19 cellular contexts compared by ENCODE assay signal in the genomic region with DNA sequence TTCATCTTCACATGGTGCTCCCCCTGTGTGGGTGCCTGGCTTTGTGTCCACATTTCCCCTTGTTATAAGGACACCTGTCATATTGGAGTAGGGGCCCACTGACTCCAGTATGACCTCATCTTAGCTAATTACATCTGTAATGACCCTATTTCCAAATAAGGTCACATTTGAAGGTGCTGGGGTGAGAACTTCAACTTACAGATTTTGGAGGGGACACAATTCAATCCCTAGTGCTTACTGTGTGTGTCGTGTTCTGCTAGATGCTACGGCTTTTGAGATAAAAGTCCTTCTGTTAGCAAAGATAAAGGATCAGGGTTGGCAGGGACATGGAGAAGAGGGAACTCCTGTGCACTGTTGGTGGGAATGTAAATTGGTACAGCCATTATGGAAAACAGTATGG.
DNase-seq lines count a peak whose midpoint lies in the region; ATAC-seq and TF ChIP-seq lines count a peak whose summit lies in the region.
"Had no signal": no experiment of that assay in that cellular context is flagged by ENCODE, and none has a peak within 500 bp of the region (broad histone marks: within the 10 kb centered on the region; RNA-seq: fewer than 3 reads in every experiment).

No MANE protein-coding gene starts in this region.

- TF ChIP-seq EP300 in esophagus muscularis mucosa (IDR thresholded peaks at IDR 0.05) (no peak), suprapubic skin (IDR thresholded peaks at IDR 0.05) (no peak)

- H3K4me3 ChIP-seq in DND-41 (ENCODE audit: low read depth in 1 of 2, low read length in 2 of 2) (no peak overlapping the region), esophagus muscularis mucosa (no peak overlapping the region), gastrocnemius medialis (no peak overlapping the region), suprapubic skin (no peak overlapping the region)
- H3K4me3 ChIP-seq: BLaER1, SK-N-MC had no signal

- peaks cover 45 to 47% of the 10 kb centered on the region in 2 donors for H3K36me3 Mint-ChIP-seq in CD14-positive monocyte
- peaks cover 5% of the 10 kb centered on the region for H3K36me3 Mint-ChIP-seq in brain
- H3K36me3 Mint-ChIP-seq in natural killer cell = no peaks in the 10 kb centered on the region

- DNase-seq in CD14-positive monocyte (ENCODE audit: low spot score) = no peak
- DNase-seq in DND-41 = no peak
- DNase-seq in natural killer cell = no peak
- DNase-seq in SHP77 treated with DMSO at 0.1 percent for 48 hours (lab: John Stamatoyannopoulos, UW) = no peak
- DNase-seq in esophagus muscularis mucosa (ENCODE audit: extremely low spot score) = no peak
- DNase-seq in gastrocnemius medialis = no peak
- DNase-seq in suprapubic skin (ENCODE audit: low spot score in 2 of 2) = no peak
- DNase-seq: GDM1, HFFc6, NCI-H1092 treated with DMSO at 0.1 percent for 48 hours, NCI-H146, NCI-H2081, NCI-H446 treated with DMSO at 0.1 percent for 48 hours, NCI-H748 treated with DMSO at 0.1 percent for 48 hours, OCI-M1, Right ventricle myocardium superior had no signal

- H3K9me3 ChIP-seq in DND-41 (ENCODE audit: insufficient read depth, low read length, severe bottlenecking) (no peaks in the 10 kb centered on the region), esophagus muscularis mucosa (no peaks in the 10 kb centered on the region), gastrocnemius medialis (no peaks in the 10 kb centered on the region), suprapubic skin (no peaks in the 10 kb centered on the region)

- H2AFZ ChIP-seq in DND-41 (ENCODE audit: low read depth, low read length) = no peak overlapping the region

- H3K9me3 Mint-ChIP-seq in CD14-positive monocyte (peaks cover 0 to 11% (median 4%) of the 10 kb centered on the region in 7 donors), brain (no peaks in the 10 kb centered on the region), natural killer cell (no peaks in the 10 kb centered on the region)
- H3K9me3 Mint-ChIP-seq: HFFc6 had no signal

- H3K27ac Mint-ChIP-seq in CD14-positive monocyte = peak overlapping the region in 6 of 7 donors; percentile 14 to 56 (median 51)
- peak overlapping the region in 4 of 5 experiments; percentile 11 to 93 (median 70) for H3K27ac Mint-ChIP-seq in brain
- peak overlapping the region; percentile 40 to 59 for H3K27ac Mint-ChIP-seq in natural killer cell
- H3K27ac Mint-ChIP-seq: HFFc6 had no signal

- H3K36me3 ChIP-seq in DND-41 (ENCODE audit: insufficient read depth, low read length) (peaks cover 88% of the 10 kb centered on the region), esophagus muscularis mucosa (no peaks in the 10 kb centered on the region), gastrocnemius medialis (no peaks in the 10 kb centered on the region), suprapubic skin (no peaks in the 10 kb centered on the region)

- no peaks in the 10 kb centered on the region for H3K27me3 ChIP-seq in DND-41 (ENCODE audit: insufficient read depth, low read length, poor library complexity)
- no peaks in the 10 kb centered on the region for H3K27me3 ChIP-seq in esophagus muscularis mucosa
- no peaks in the 10 kb centered on the region for H3K27me3 ChIP-seq in gastrocnemius medialis
- no peaks in the 10 kb centered on the region for H3K27me3 ChIP-seq in suprapubic skin
- H3K27me3 ChIP-seq: BLaER1 had no signal

- intact Hi-C loops in CD14-positive monocyte (cut with micrococcal nuclease) (no loop called here), natural killer cell (cut with micrococcal nuclease) (no loop called here), esophagus muscularis mucosa (cut with DNase I) (no loop called here), gastrocnemius medialis (cut with DNase I; ENCODE audit: low total_unique reads) (no loop called here)

- no peaks in the 10 kb centered on the region for H3K4me1 ChIP-seq in DND-41 (ENCODE audit: insufficient read depth, low read length)
- peaks cover 0 to 20% (median 10%) of the 10 kb centered on the region in 4 donors for H3K4me1 ChIP-seq in esophagus muscularis mucosa
- no peaks in the 10 kb centered on the region for H3K4me1 ChIP-seq in gastrocnemius medialis
- H3K4me1 ChIP-seq in suprapubic skin = peaks cover 7% of the 10 kb centered on the region

- in situ Hi-C loops in gastrocnemius medialis (cut with MboI; ENCODE audit: low sequenced_read_pairs in 4 of 4) = no loop called here

- TF ChIP-seq POLR2A in esophagus muscularis mucosa (IDR thresholded peaks at IDR 0.05; ENCODE audit: low read depth) = no peak
- TF ChIP-seq POLR2A in gastrocnemius medialis (IDR thresholded peaks at IDR 0.05) = no peak
- TF ChIP-seq POLR2A in suprapubic skin (IDR thresholded peaks at IDR 0.05) = no peak

- peaks cover 85% of the 10 kb centered on the region for H4K20me1 ChIP-seq in DND-41 (ENCODE audit: insufficient read depth, low read length)

- H3K4me3 Mint-ChIP-seq in CD14-positive monocyte (no peak overlapping the region), brain (peak overlapping the region in 2 of 5 experiments; percentile 0 to 25), natural killer cell (no peak overlapping the region)
- H3K4me3 Mint-ChIP-seq: HFFc6 had no signal

- TF ChIP-seq CTCF in CD14-positive monocyte (IDR thresholded peaks at IDR 0.05) = no peak
- TF ChIP-seq CTCF in DND-41 (IDR thresholded peaks at IDR 0.05; ENCODE audit: borderline replicate concordance, extremely low read depth, low read length, poor library complexity, severe bottlenecking) = no peak
- no peak for TF ChIP-seq CTCF in brain (conservative IDR thresholded peaks at IDR 0.05)
- TF ChIP-seq CTCF in natural killer cell (IDR thresholded peaks at IDR 0.05) = no peak
- no peak for TF ChIP-seq CTCF in esophagus muscularis mucosa (IDR thresholded peaks at IDR 0.05)
- TF ChIP-seq CTCF in gastrocnemius medialis (IDR thresholded peaks at IDR 0.05 in 4 of 5, conservative IDR thresholded peaks at IDR 0.05 in 1 of 5) = no peak
- TF ChIP-seq CTCF in suprapubic skin (IDR thresholded peaks at IDR 0.05) = no peak

- H3K4me1 Mint-ChIP-seq in CD14-positive monocyte (peaks cover 45% of the 10 kb centered on the region), brain (peaks cover 43% of the 10 kb centered on the region), natural killer cell (peaks cover 49 to 79% of the 10 kb centered on the region in 2 donors)

- H3K27me3 Mint-ChIP-seq in CD14-positive monocyte (ENCODE audit: low read depth in 3 of 3) (peaks cover 0 to under 1% (median 0%) of the 10 kb centered on the region in 3 donors), brain (no peaks in the 10 kb centered on the region), natural killer cell (ENCODE audit: low read depth in 2 of 2) (no peaks in the 10 kb centered on the region)

- no peak overlapping the region for H3K4me2 ChIP-seq in DND-41 (ENCODE audit: insufficient read depth, low read length)

- WGBS in esophagus muscularis mucosa = 97% methylated on average over 2 of the region's 2 CpGs
- WGBS in suprapubic skin = 100% methylated on average over 2 of the region's 2 CpGs

- ATAC-seq in DND-41 (ENCODE audit: insufficient read depth, low read depth) = no peak
- no peak for ATAC-seq in natural killer cell
- ATAC-seq in gastrocnemius medialis = no peak

- H3K9ac ChIP-seq in DND-41 (ENCODE audit: low read depth, low read length) = no peak overlapping the region
- H3K9ac ChIP-seq: BLaER1 had no signal

- peaks cover 100% of the 10 kb centered on the region for H3K79me2 ChIP-seq in DND-41 (ENCODE audit: insufficient read depth, low read length)

- H3K27ac ChIP-seq in DND-41 (ENCODE audit: low read length) = 0 out of 2 replicates have a peak overlapping the region, but pooled peaks have one; percentile 6
- H3K27ac ChIP-seq in esophagus muscularis mucosa (replicated peaks in 1 of 4) = no peak overlapping the region
- no peak overlapping the region for H3K27ac ChIP-seq in gastrocnemius medialis
- H3K27ac ChIP-seq in suprapubic skin = no peak overlapping the region
- H3K27ac ChIP-seq: BLaER1, SK-N-MC had no signal
